Comparison of ENCODE assay signal across 29 cellular contexts in genomic region chr10:31648966-31649365, GRCh38.
DNase-seq lines count a peak whose midpoint lies in the region; ATAC-seq lines count a peak whose summit lies in the region.
"Had no signal": no experiment of that assay in that cellular context is flagged by ENCODE, and none has a peak within 500 bp of the region (broad histone marks: within the 10 kb centered on the region; RNA-seq: fewer than 3 reads in every experiment).

No MANE protein-coding gene starts in this region.

- peaks cover 0 to 30% (median 12%) of the 10 kb centered on the region in 5 donors for H3K4me1 ChIP-seq in subcutaneous abdominal adipose tissue (ENCODE audit: control insufficient read depth in 5 of 5, insufficient read depth in 5 of 5, low read length in 5 of 5)
- H3K4me1 ChIP-seq: colonic mucosa, lower lobe of right lung had no signal

- no peaks in the 10 kb centered on the region for H3K9me3 ChIP-seq in subcutaneous abdominal adipose tissue (ENCODE audit: control insufficient read depth in 5 of 5, low read length in 5 of 5)
- H3K9me3 ChIP-seq: colonic mucosa, lower lobe of right lung, mucosa of descending colon, tibial nerve had no signal

- no peaks in the 10 kb centered on the region for H3K27me3 ChIP-seq in subcutaneous abdominal adipose tissue (ENCODE audit: control insufficient read depth in 5 of 5, insufficient read depth in 4 of 5, low read length in 5 of 5)
- H3K27me3 ChIP-seq: colonic mucosa, tibial nerve had no signal

- no peak for ATAC-seq in HG03457 (IDR thresholded peaks at IDR 0.05; ENCODE audit: unreplicated experiment)
- ATAC-seq: activated naive CD4-positive, alpha-beta T cell treated with anti-CD3 and anti-CD28 coated beads, Interleukin-2, amount 50 U/mL, for 72 hours; effector memory CD8-positive, alpha-beta T cell; lower lobe of right lung; mucosa of descending colon; natural killer cell treated with Interleukin-12 subunit alpha and Interleukin-12 subunit beta and Interleukin-15 and Interleukin-18, amount 100 ng/mL, for 72 hours; stimulated activated naive CD8-positive, alpha-beta T cell treated with anti-CD3 and anti-CD28 coated beads, Interleukin-15, amount 100 ng/mL, for 72 hours had no signal

- DNase-seq in EL: peak; percentile 22
- DNase-seq in LoVo (ENCODE audit: low spot score): peak; percentile 15
- peak; percentile 18 for DNase-seq in left kidney (ENCODE audit: low read depth, low spot score)
- no peak for DNase-seq in activated gamma-delta T cell (lab: John Stamatoyannopoulos, UW)
- no peak for DNase-seq in NCI-H128 (lab: John Stamatoyannopoulos, UW; ENCODE audit: unreplicated experiment)
- DNase-seq: activated CD4-positive, alpha-beta T cell treated with anti-CD3 and anti-CD28 coated beads for 48 hours; activated CD8-positive, alpha-beta memory T cell treated with anti-CD3 and anti-CD28 coated beads for 24 hours; activated T-cell treated with anti-CD3 and anti-CD28 coated beads for 4 hours; C1 segment of cervical spinal cord; colonic mucosa; DMS153; effector memory CD8-positive, alpha-beta T cell; erythroblast; HCEC 1CT; Karpas-422; kidney; lower lobe of right lung; mucosa of descending colon; NCI-H1436; NCI-H226; NCI-H774; stimulated activated CD8-positive, alpha-beta memory T cell treated with anti-CD3 and anti-CD28 coated beads, Interleukin-4, amount 100 ng/mL, for 48 hours; stimulated activated naive CD8-positive, alpha-beta T cell treated with anti-CD3 and anti-CD28 coated beads, Interleukin-15, amount 100 ng/mL, for 72 hours; WERI-Rb-1 had no signal

- H3K27ac ChIP-seq in subcutaneous abdominal adipose tissue (ENCODE audit: low read depth, low read length): peak overlapping the region; percentile 70
- H3K27ac ChIP-seq: colonic mucosa, lower lobe of right lung, WERI-Rb-1 had no signal

- H3K4me3 ChIP-seq in subcutaneous abdominal adipose tissue (ENCODE audit: low read depth in 1 of 5, low read length in 5 of 5): no peak overlapping the region
- H3K4me3 ChIP-seq: colonic mucosa, lower lobe of right lung, mucosa of descending colon had no signal

- H3K36me3 ChIP-seq in subcutaneous abdominal adipose tissue (ENCODE audit: control insufficient read depth in 5 of 5, insufficient read depth in 5 of 5, low read length in 5 of 5): no peaks in the 10 kb centered on the region
- H3K36me3 ChIP-seq: colonic mucosa, lower lobe of right lung, tibial nerve, WERI-Rb-1 had no signal

- H3K9ac ChIP-seq in subcutaneous abdominal adipose tissue (ENCODE audit: low read length in 5 of 5): no peak overlapping the region

Comparison
In these comparisons a context has a peak if more than half of its experiments do, and no peak if none do; other contexts are left out.
1. DNase-seq: peak in EL (single experiment), LoVo (single experiment) and left kidney (single experiment); none in activated gamma-delta T cell (single experiment) and NCI-H128 (single experiment).